ENCODE assay signal across 8 cellular contexts in genomic region chr11:47991266-47991830, GRCh38. TPM values are rescaled to one million over a fixed set of nuclear protein-coding genes. Genes with fewer than 3 reads are reported as not detected.
DNase-seq lines count a peak whose midpoint lies in the region; ATAC-seq lines count a peak whose summit lies in the region.

No MANE protein-coding gene starts in this region.

- H2BK5ac ChIP-seq in mesendoderm (ENCODE audit: low read length): peak overlapping the region; percentile 28

- peak overlapping the region; percentile 12 for H3K9ac ChIP-seq in mesendoderm (ENCODE audit: low read length)
- no peak overlapping the region for H3K9ac ChIP-seq in GM23248

- H4K5ac ChIP-seq in mesendoderm (ENCODE audit: low read length): no peak overlapping the region

- H4K20me1 ChIP-seq in GM23248 (ENCODE audit: insufficient read depth): no peaks in the 10 kb centered on the region

- H3F3A ChIP-seq in GM23248 (ENCODE audit: insufficient read depth): 0 out of 2 replicates have a peak, but pooled peaks cover 10% of the 10 kb centered on the region

- no peaks in the 10 kb centered on the region for H3K9me3 ChIP-seq in GM23248 (ENCODE audit: low read depth)

- ATAC-seq in GM19324 (IDR thresholded peaks at IDR 0.05; ENCODE audit: low FRiP score, unreplicated experiment) (no peak), GM19395 (IDR thresholded peaks at IDR 0.05; ENCODE audit: unreplicated experiment) (no peak)

- in situ Hi-C loops in GM23248 (cut with MboI): no loop called here

- H3K36me3 ChIP-seq in mesendoderm (ENCODE audit: control insufficient read depth, insufficient read depth, low read length) (no peaks in the 10 kb centered on the region), GM23248 (ENCODE audit: low read depth) (no peaks in the 10 kb centered on the region)

- peaks cover 7% of the 10 kb centered on the region for H3K79me1 ChIP-seq in mesendoderm (ENCODE audit: low read length)

- no peaks in the 10 kb centered on the region for H3K27me3 ChIP-seq in mesendoderm (ENCODE audit: insufficient read depth, low read length, poor library complexity)
- H3K27me3 ChIP-seq in GM23248 (replicated peaks; ENCODE audit: insufficient read depth): no peaks in the 10 kb centered on the region

- no CpG with 5 or more reads among the region's 9 CpGs for WGBS in mesendoderm (ENCODE audit: extremely low coverage, insufficient coverage, low lambda C conversion rate)
- 62 to 73% methylated on average over 9 of the region's 9 CpGs for WGBS in GM23248 (ENCODE audit: low coverage in 1 of 2, low lambda C conversion rate in 2 of 2, missing lambda C conversion rate in 2 of 2), 2 experiments

- DNase-seq in H4 (ENCODE audit: low spot score) (peak; percentile 76), NCI-H2107 treated with DMSO at 0.1 percent for 48 hours (lab: John Stamatoyannopoulos, UW; ENCODE audit: unreplicated experiment) (peak; percentile 57), astrocyte of the hippocampus (ENCODE audit: low read depth, low spot score) (peak; percentile 73), mesendoderm (peak; percentile 90), GM23248 (no peak)
- DNase-seq in stimulated activated CD4-positive, alpha-beta T cell treated with anti-CD3 and anti-CD28 coated beads, Interleukin-2, amount 100 ng/mL, for 48 hours: no peak

- H3K4me3 ChIP-seq in mesendoderm (ENCODE audit: low read length): no peak overlapping the region
- H3K4me3 ChIP-seq in GM23248: no peak overlapping the region

- H3K18ac ChIP-seq in mesendoderm (ENCODE audit: low read length): no peak overlapping the region

- peaks cover 14% of the 10 kb centered on the region for H3K79me2 ChIP-seq in mesendoderm (ENCODE audit: control insufficient read depth, insufficient read depth, low read length)
- peaks cover 96% of the 10 kb centered on the region for H3K79me2 ChIP-seq in GM23248 (ENCODE audit: insufficient read depth)

- peak overlapping the region; percentile 36 for H3K56ac ChIP-seq in mesendoderm (ENCODE audit: low read length)

- H3K9me2 ChIP-seq in GM23248 (ENCODE audit: insufficient read depth): no peaks in the 10 kb centered on the region

- H3K27ac ChIP-seq in mesendoderm (ENCODE audit: low read depth, low read length) (peak overlapping the region; percentile 43), GM23248 (no peak overlapping the region)

- no peak overlapping the region for H3K4ac ChIP-seq in mesendoderm (ENCODE audit: low read depth, low read length)

- H3K4me2 ChIP-seq in mesendoderm (ENCODE audit: low read length) (no peak overlapping the region), GM23248 (ENCODE audit: unreplicated experiment) (no peak overlapping the region)

- H2AK5ac ChIP-seq in mesendoderm (ENCODE audit: low read length): peak overlapping the region; percentile 19

- H2AFZ ChIP-seq in GM23248: no peak overlapping the region

- no peak overlapping the region for H3K23ac ChIP-seq in mesendoderm (ENCODE audit: low read length)

- no peak overlapping the region for H2BK15ac ChIP-seq in mesendoderm (replicated peaks; ENCODE audit: low read depth)

- H2BK120ac ChIP-seq in mesendoderm (ENCODE audit: low read depth, low read length): no peak overlapping the region

- no peak overlapping the region for H4K8ac ChIP-seq in mesendoderm (ENCODE audit: low read depth, low read length)

- peaks cover 9% of the 10 kb centered on the region for H3K4me1 ChIP-seq in mesendoderm (ENCODE audit: control insufficient read depth, low read depth, low read length)
- no peaks in the 10 kb centered on the region for H3K4me1 ChIP-seq in GM23248 (ENCODE audit: insufficient read depth)

RNA-seq across cellular contexts. Expression of gene PTPRJ, which starts 11.0 kb away (rescaled TPM):
- 16.5 and 19.9 TPM in 2 replicates for total RNA-seq in H4 (2014; rRNA removed; shearing (Covaris generic))
- 8.7 TPM for polyA plus RNA-seq in mesendoderm (2013, experiment 1 of 2)
- 8.4 TPM for polyA plus RNA-seq in mesendoderm (2013, experiment 2 of 2)
- 9.5 and 10.0 TPM in 2 replicates for total RNA-seq in GM23248 (2014; rRNA removed; shearing (Covaris generic))
- 4.1 and 4.5 TPM in 2 replicates for polyA plus RNA-seq in GM23248 (2016; fragmentation: Nextera tagmentation; extraction: Ambion mirVana)

Comparison
In these comparisons a context has a peak if more than half of its experiments do, and no peak if none do; other contexts are left out.
1. DNase-seq: peak in H4 (single experiment), NCI-H2107 treated with DMSO at 0.1 percent for 48 hours (single experiment), astrocyte of the hippocampus (single experiment) and mesendoderm (single experiment); none in stimulated activated CD4-positive, alpha-beta T cell treated with anti-CD3 and anti-CD28 coated beads, Interleukin-2, amount 100 ng/mL, for 48 hours (0 of 2) and GM23248 (single experiment).